Comparison of ENCODE assay signal across 13 cellular contexts in genomic region chr12:125220404-125221273, GRCh38.
DNase-seq lines count a peak whose midpoint lies in the region; ATAC-seq lines count a peak whose summit lies in the region.
"Had no signal": no experiment of that assay in that cellular context is flagged by ENCODE, and none has a peak within 500 bp of the region (broad histone marks: within the 10 kb centered on the region; RNA-seq: fewer than 3 reads in every experiment).

No MANE protein-coding gene starts in this region.

- no peaks in the 10 kb centered on the region for H3K9me3 ChIP-seq in SK-N-MC (ENCODE audit: low read depth, low read length)
- H3K9me3 ChIP-seq: esophagus muscularis mucosa, mucosa of descending colon, SJCRH30, thoracic aorta had no signal

- H3K4me3 ChIP-seq in SK-N-MC = peak overlapping the region; percentile 35
- H3K4me3 ChIP-seq: esophagus muscularis mucosa, mucosa of descending colon, SJCRH30, thoracic aorta had no signal

- DNase-seq in NCI-H2107 treated with DMSO at 0.1 percent for 48 hours (lab: John Stamatoyannopoulos, UW; ENCODE audit: unreplicated experiment) = peak; percentile 10
- no peak for DNase-seq in NCI-H2107 (lab: John Stamatoyannopoulos, UW)
- peak; percentile 76 for DNase-seq in NCI-H1105 (lab: John Stamatoyannopoulos, UW)
- peak; percentile 74 for DNase-seq in SK-N-MC (ENCODE audit: low read depth, low spot score)
- DNase-seq in retina = peak; percentile 22
- DNase-seq in stimulated activated CD4-positive, alpha-beta T cell treated with anti-CD3 and anti-CD28 coated beads, Interleukin-4, amount 100 ng/mL, for 24 hours = no peak
- DNase-seq: central memory CD4-positive, alpha-beta T cell; mucosa of descending colon; SJCRH30 had no signal

- no peak for ATAC-seq in GM21381 (IDR thresholded peaks at IDR 0.05; ENCODE audit: unreplicated experiment)
- ATAC-seq in HG03139 (IDR thresholded peaks at IDR 0.05; ENCODE audit: unreplicated experiment) = no peak
- ATAC-seq: mucosa of descending colon had no signal

- no peak overlapping the region for H3K9ac ChIP-seq in SK-N-MC (ENCODE audit: insufficient read length)

- peak overlapping the region; percentile 91 for H3K27ac ChIP-seq in SK-N-MC
- H3K27ac ChIP-seq: esophagus muscularis mucosa, SJCRH30, thoracic aorta had no signal

- H3K36me3 ChIP-seq in SK-N-MC (ENCODE audit: insufficient read depth, low read length) = peaks cover 72% of the 10 kb centered on the region
- H3K36me3 ChIP-seq: esophagus muscularis mucosa, SJCRH30, thoracic aorta had no signal

Comparison
In these comparisons a context has a peak if more than half of its experiments do, and no peak if none do; other contexts are left out.
1. DNase-seq: peak in NCI-H2107 treated with DMSO at 0.1 percent for 48 hours (single experiment), NCI-H1105 (single experiment), SK-N-MC (single experiment) and retina (single experiment); none in NCI-H2107 (single experiment) and stimulated activated CD4-positive, alpha-beta T cell treated with anti-CD3 and anti-CD28 coated beads, Interleukin-4, amount 100 ng/mL, for 24 hours (single experiment).